12 cellular contexts compared by ENCODE assay signal in genomic region chr1:165633624-165634023, GRCh38. TPM values are rescaled to one million over a fixed set of nuclear protein-coding genes. Genes with fewer than 3 reads are reported as not detected.
DNase-seq lines count a peak whose midpoint lies in the region; ATAC-seq and TF ChIP-seq lines count a peak whose summit lies in the region.
"Had no signal": no experiment of that assay in that cellular context is flagged by ENCODE, and none has a peak within 500 bp of the region (broad histone marks: within the 10 kb centered on the region; RNA-seq: fewer than 3 reads in every experiment).

No MANE protein-coding gene starts in this region.

- TF ChIP-seq POLR2A in thyroid gland (IDR thresholded peaks at IDR 0.05): no peak

- TF ChIP-seq CTCF in left ventricle myocardium inferior (IDR thresholded peaks at IDR 0.05; ENCODE audit: borderline replicate concordance) (no peak), foreskin fibroblast (IDR thresholded peaks at IDR 0.05; ENCODE audit: low read depth, low read length) (no peak), thyroid gland (IDR thresholded peaks at IDR 0.05) (no peak)

- intact Hi-C loops in left ventricle myocardium inferior (cut with micrococcal nuclease) (no loop called here), left cardiac atrium (cut with DNase I) (loop anchor here in 1 of 2 donors (5.0 kb wide), 1 partner anchor 64 kb away; the partner anchor contains the start of gene ALDH9A1), thyroid gland (cut with DNase I) (no loop called here)

- 43 to 51% methylated on average over 3 of the region's 3 CpGs for WGBS in thyroid gland, 2 donors

- H3K4me1 ChIP-seq in left ventricle myocardium inferior (peaks cover 83% of the 10 kb centered on the region), thyroid gland (peaks cover 60 to 66% of the 10 kb centered on the region in 2 donors)

- H3K27ac ChIP-seq in left ventricle myocardium inferior (replicated peaks) (peak overlapping the region; percentile 95), thyroid gland (peak overlapping the region; percentile 72 to 95 (median 78))
- H3K27ac ChIP-seq: epithelial cell of prostate had no signal

- H3K4me3 ChIP-seq in left ventricle myocardium inferior (peak overlapping the region; percentile 82), foreskin fibroblast (ENCODE audit: low read depth in 1 of 2, low read length in 2 of 2) (peak overlapping the region; percentile 61 to 98), thyroid gland (replicated peaks in 1 of 3) (no peak overlapping the region)
- H3K4me3 ChIP-seq: testis had no signal

- H3K27me3 ChIP-seq in left ventricle myocardium inferior (ENCODE audit: low read depth) (no peaks in the 10 kb centered on the region), thyroid gland (no peaks in the 10 kb centered on the region)
- H3K27me3 ChIP-seq: testis had no signal

- no peak for ATAC-seq in left cardiac atrium
- no peak for ATAC-seq in HG03521 (IDR thresholded peaks at IDR 0.05; ENCODE audit: unreplicated experiment)
- ATAC-seq in GM21576 (IDR thresholded peaks at IDR 0.05; ENCODE audit: unreplicated experiment): no peak

- DNase-seq in left ventricle myocardium inferior (no peak), left cardiac atrium (no peak), RKO (ENCODE audit: low spot score) (peak; percentile 83), foreskin fibroblast (peak; percentile 23 to 65), thyroid gland (no peak), NCI-H524 treated with DMSO at 0.1 percent for 48 hours (lab: John Stamatoyannopoulos, UW) (no peak)
- DNase-seq: activated effector memory CD4-positive, alpha-beta T cell treated with anti-CD3 and anti-CD28 coated beads, Interleukin-2, amount 50 U/mL, for 16 hours; CD8-positive, alpha-beta memory T cell; testis had no signal

- peaks cover 14% of the 10 kb centered on the region for H3K36me3 ChIP-seq in left ventricle myocardium inferior
- no peaks in the 10 kb centered on the region for H3K36me3 ChIP-seq in thyroid gland

- H3K9me3 ChIP-seq in left ventricle myocardium inferior (replicated peaks) (no peaks in the 10 kb centered on the region), thyroid gland (no peaks in the 10 kb centered on the region)
- H3K9me3 ChIP-seq: testis had no signal

RNA-seq across cellular contexts. Expression of gene MGST3, which starts 2.6 kb away (rescaled TPM):
- total RNA-seq in left ventricle myocardium inferior (718 TPM), left cardiac atrium (100 to 1,000 TPM; 436 to 446 TPM), thyroid gland (100 to 1,000 TPM; 146 to 366 (median 307) TPM)

Comparison
In these comparisons a context has a peak if more than half of its experiments do, and no peak if none do; other contexts are left out.
1. DNase-seq: peak in RKO (single experiment) and foreskin fibroblast (2 of 2); none in left ventricle myocardium inferior (single experiment), left cardiac atrium (single experiment), thyroid gland (0 of 2) and NCI-H524 treated with DMSO at 0.1 percent for 48 hours (single experiment).
2. H3K4me3 ChIP-seq: peak in left ventricle myocardium inferior (single experiment) and foreskin fibroblast (2 of 2); none in thyroid gland (0 of 3).